Comparison of ENCODE assay signal across 8 cellular contexts in the genomic region with DNA sequence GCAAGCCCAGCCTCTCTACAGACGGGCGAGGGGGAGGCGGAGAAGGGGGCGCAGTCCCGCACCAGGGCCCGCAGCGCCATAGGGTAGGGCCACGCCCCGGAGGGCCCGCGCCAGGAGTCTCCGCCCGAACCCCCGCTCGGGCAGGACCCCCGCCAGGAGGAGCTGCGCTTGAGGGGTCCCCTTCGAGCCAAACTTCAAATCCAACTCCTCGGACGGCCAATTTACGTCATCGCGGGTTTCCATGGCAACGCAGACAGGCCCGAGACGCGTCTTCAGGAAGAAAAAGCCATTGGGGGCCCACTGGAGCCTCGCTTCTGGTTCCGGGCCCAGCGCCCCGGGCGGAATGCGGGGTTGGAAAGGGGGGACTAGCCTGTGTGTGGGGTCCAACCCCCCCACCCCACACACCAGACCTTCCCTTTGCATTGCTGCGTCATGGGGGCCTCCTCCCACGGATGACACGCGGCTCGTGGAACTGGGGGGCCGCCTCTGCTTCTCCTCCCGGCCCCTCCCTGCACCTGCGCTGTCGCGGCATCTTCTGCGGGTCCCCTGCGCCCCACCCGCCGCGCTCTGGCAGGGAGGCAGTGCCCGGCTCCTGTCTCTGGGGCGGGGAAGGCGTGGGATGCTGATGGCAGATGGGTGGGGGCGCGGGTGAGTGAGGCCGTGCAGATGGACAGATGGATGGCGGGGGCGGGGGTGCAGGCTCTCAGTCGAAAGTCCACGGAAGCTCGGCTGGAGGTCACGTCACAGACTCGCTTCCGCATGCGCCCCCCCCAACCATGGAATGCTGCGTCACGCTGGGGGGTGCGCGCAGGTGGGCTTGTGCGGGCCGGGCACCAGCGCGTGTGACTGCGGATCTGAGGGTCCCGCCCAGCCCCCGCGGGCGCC. TPM values are rescaled to one million over a fixed set of nuclear protein-coding genes. Genes with fewer than 3 reads are reported as not detected.
DNase-seq lines count a peak whose midpoint lies in the region; ATAC-seq, FAIRE-seq and TF ChIP-seq lines count a peak whose summit lies in the region.

No MANE protein-coding gene starts in this region.

- no peak overlapping the region for H3K27ac ChIP-seq in GM23248
- no peak overlapping the region for H3K27ac ChIP-seq in kidney (ENCODE audit: low read depth in 2 of 2, low read length in 2 of 2)

- WGBS in GM23248 (ENCODE audit: low coverage in 1 of 2, low lambda C conversion rate in 2 of 2, missing lambda C conversion rate in 2 of 2), 2 experiments, result 2 to 5% methylated on average over 35 to 70 of the region's 76 CpGs

- H3K36me3 ChIP-seq in GM23248 (ENCODE audit: low read depth), result no peaks in the 10 kb centered on the region
- no peaks in the 10 kb centered on the region for H3K36me3 ChIP-seq in kidney (ENCODE audit: control insufficient read depth in 1 of 2, insufficient read depth in 2 of 2, low read length in 2 of 2)

- peak overlapping the region; percentile 41; the same call in 1 of the 2 replicates for H2AFZ ChIP-seq in GM23248

- H4K20me1 ChIP-seq in GM23248 (ENCODE audit: insufficient read depth), result no peaks in the 10 kb centered on the region

- FAIRE-seq in kidney (lab: Jason Lieb, UNC) (no peak), GM19239 (lab: Jason Lieb, UNC) (no peak)

- peak overlapping the region; percentile 22; the same call in 1 of the 2 replicates for H3K9ac ChIP-seq in GM23248
- no peak overlapping the region for H3K9ac ChIP-seq in kidney (ENCODE audit: low read length in 2 of 2)

- H3F3A ChIP-seq in GM23248 (ENCODE audit: insufficient read depth), result no peaks in the 10 kb centered on the region

- no peak for TF ChIP-seq CTCF in kidney (IDR thresholded peaks at IDR 0.05; ENCODE audit: borderline replicate concordance, extremely low read depth, insufficient read depth)

- H3K4me1 ChIP-seq in GM23248 (ENCODE audit: insufficient read depth) (no peaks in the 10 kb centered on the region), kidney (ENCODE audit: control insufficient read depth in 1 of 2, insufficient read depth in 1 of 2, low read depth in 1 of 2, low read length in 2 of 2) (peaks cover 0 to 4% of the 10 kb centered on the region in 2 donors)

- ATAC-seq in HG03045 (IDR thresholded peaks at IDR 0.05; ENCODE audit: unreplicated experiment), result no peak

- peak overlapping the region; percentile 44 for H3K4me2 ChIP-seq in GM23248 (ENCODE audit: unreplicated experiment)

- DNase-seq in GM23248 (peak; percentile 77), kidney (peak; percentile 76), GM19239 (ENCODE audit: insufficient read length, low spot score) (no peak), hippocampal formation (lab: John Stamatoyannopoulos, UW) (no peak)
- peak; percentile 72 for DNase-seq in activated CD4-positive, alpha-beta T cell treated with anti-CD3 and anti-CD28 coated beads for 1 hour
- peak; percentile 86 for DNase-seq in central memory CD4-positive, alpha-beta T cell
- peak; percentile 61 to 67 for DNase-seq in stimulated activated CD4-positive, alpha-beta T cell treated with anti-CD3 and anti-CD28 coated beads, Interleukin-1b, Interleukin-23, amount 100 ng/mL, for 4 hours (ENCODE audit: low read depth in 2 of 2)

- peak overlapping the region; percentile 56 for H3K4me3 ChIP-seq in GM23248
- H3K4me3 ChIP-seq in kidney (ENCODE audit: low read length in 2 of 2), result no peak overlapping the region

- intact Hi-C loops in kidney (cut with DNase I), result no loop called here

- H3K9me2 ChIP-seq in GM23248 (ENCODE audit: insufficient read depth), result no peaks in the 10 kb centered on the region

- H3K27me3 ChIP-seq in GM23248 (replicated peaks; ENCODE audit: insufficient read depth), result peaks cover 52% of the 10 kb centered on the region

- H3K9me3 ChIP-seq in GM23248 (ENCODE audit: low read depth), result no peaks in the 10 kb centered on the region
- H3K9me3 ChIP-seq in kidney (ENCODE audit: control insufficient read depth in 1 of 2, low read length in 2 of 2), result no peaks in the 10 kb centered on the region

- in situ Hi-C loops in GM23248 (cut with MboI), result no loop called here

- no peaks in the 10 kb centered on the region for H3K79me2 ChIP-seq in GM23248 (ENCODE audit: insufficient read depth)

RNA-seq across cellular contexts. Expression of a gene that starts 1.2 kb away (rescaled TPM):
- total RNA-seq in GM23248 (2014; rRNA removed; shearing (Covaris generic)), result 0.86 TPM in 1 of 2 replicates, not detected in the other
- polyA plus RNA-seq in GM23248 (2016; fragmentation: Nextera tagmentation; extraction: Ambion mirVana) (not detected in 2 replicates), kidney (ENCODE audit: insufficient read depth, low read depth, low replicate concordance) (0.54 TPM)
- 0.41 TPM for total RNA-seq in kidney

RNA-seq across cellular contexts. Expression of a gene that starts 11.7 kb away (rescaled TPM):
- not detected in 2 replicates for total RNA-seq in GM23248 (2014; rRNA removed; shearing (Covaris generic))
- polyA plus RNA-seq in GM23248 (2016; fragmentation: Nextera tagmentation; extraction: Ambion mirVana), result not detected in 2 replicates
- total RNA-seq in kidney, result 1.9 TPM
- 557 TPM for polyA plus RNA-seq in kidney (ENCODE audit: insufficient read depth, low read depth, low replicate concordance)

RNA-seq across cellular contexts. Expression of a gene that starts 22.3 kb away (rescaled TPM):
- total RNA-seq in GM23248 (2014; rRNA removed; shearing (Covaris generic)), result 19.5 and 24.5 TPM in 2 replicates
- polyA plus RNA-seq in GM23248 (2016; fragmentation: Nextera tagmentation; extraction: Ambion mirVana), result 20.9 and 21.5 TPM in 2 replicates
- total RNA-seq in kidney, result 17.5 TPM
- 118 TPM for polyA plus RNA-seq in kidney (ENCODE audit: insufficient read depth, low read depth, low replicate concordance)

RNA-seq across cellular contexts. Expression of a gene that starts 26.8 kb away (rescaled TPM):
- 12.4 and 12.6 TPM in 2 replicates for total RNA-seq in GM23248 (2014; rRNA removed; shearing (Covaris generic))
- 59.5 and 63.3 TPM in 2 replicates for polyA plus RNA-seq in GM23248 (2016; fragmentation: Nextera tagmentation; extraction: Ambion mirVana)
- 35.6 TPM for total RNA-seq in kidney
- polyA plus RNA-seq in kidney (ENCODE audit: insufficient read depth, low read depth, low replicate concordance), result 50.7 TPM

RNA-seq across cellular contexts. Expression of a gene that starts 26.8 kb away (rescaled TPM):
- 50.3 and 53.9 TPM in 2 replicates for total RNA-seq in GM23248 (2014; rRNA removed; shearing (Covaris generic))
- polyA plus RNA-seq in GM23248 (2016; fragmentation: Nextera tagmentation; extraction: Ambion mirVana) (35.3 and 39.7 TPM in 2 replicates), kidney (ENCODE audit: insufficient read depth, low read depth, low replicate concordance) (93.3 TPM)
- total RNA-seq in kidney, result 61.4 TPM

Comparison
In these comparisons a context has a peak if more than half of its experiments do, and no peak if none do; other contexts are left out.
1. DNase-seq: peak in GM23248 (single experiment), activated CD4-positive, alpha-beta T cell treated with anti-CD3 and anti-CD28 coated beads for 1 hour (single experiment), central memory CD4-positive, alpha-beta T cell (single experiment), kidney (single experiment) and stimulated activated CD4-positive, alpha-beta T cell treated with anti-CD3 and anti-CD28 coated beads, Interleukin-1b, Interleukin-23, amount 100 ng/mL, for 4 hours (2 of 2); none in GM19239 (single experiment) and hippocampal formation (0 of 2).